In the genomic region with DNA sequence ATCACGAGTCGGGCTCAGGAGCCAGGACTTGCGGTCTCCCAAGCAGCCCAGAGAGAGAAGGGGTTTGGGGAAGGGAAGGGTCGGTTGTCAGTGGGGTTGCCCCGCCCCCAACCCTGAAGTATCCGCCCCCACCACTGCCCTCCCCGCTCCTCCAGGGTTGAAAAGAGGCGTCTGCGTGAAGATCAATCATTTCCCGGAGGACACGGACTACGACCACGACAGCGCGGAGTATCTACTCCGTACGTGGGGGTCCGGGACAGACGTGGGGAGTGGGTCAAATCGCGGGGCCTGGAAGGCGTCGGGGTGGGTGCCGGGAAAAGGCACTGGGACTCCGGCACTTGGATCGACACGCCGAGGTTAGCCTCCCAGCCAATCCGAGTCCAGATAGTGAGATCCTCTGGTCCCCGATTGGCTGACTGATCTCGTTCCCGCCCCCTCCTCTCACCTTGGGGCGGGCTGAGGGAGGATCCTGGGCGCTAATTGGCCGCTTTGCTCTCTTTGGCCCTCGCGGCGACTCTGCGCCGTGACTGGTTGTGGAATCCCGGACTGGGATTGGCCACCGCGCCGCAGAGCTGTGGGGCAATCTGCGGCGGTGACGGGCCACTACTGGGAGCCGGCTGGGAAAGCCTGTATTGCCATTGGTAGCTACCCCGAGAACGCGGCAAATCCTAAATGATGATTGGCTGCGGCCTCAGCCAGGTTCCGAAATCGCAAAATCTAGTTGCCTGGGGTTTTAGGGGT, we compare ENCODE assay signal across 8 cellular contexts. TPM values are rescaled to one million over a fixed set of nuclear protein-coding genes. Genes with fewer than 3 reads are reported as not detected.
DNase-seq lines count a peak whose midpoint lies in the region; ATAC-seq and TF ChIP-seq lines count a peak whose summit lies in the region.

No MANE protein-coding gene starts in this region.

- H3K4me2 ChIP-seq in BLaER1 treated with 17β-estradiol and CSF1 and Interleukin-3, amounts not matched to agents 10 nM and 100 nM, result peak overlapping the region; percentile 35 to 78 (median 51)
- H3K4me2 ChIP-seq in OCI-LY3 (ENCODE audit: low read length), result 0 out of 2 replicates have a peak overlapping the region, but pooled peaks have one; percentile 14

- intact Hi-C loops in sigmoid colon (cut with DNase I), result loop anchor here (5.0 kb wide), 2 partner anchors 96 to 124 kb away; a partner anchor contains a TSS

- peak overlapping the region; percentile 96 for H2AFZ ChIP-seq in OCI-LY3 (ENCODE audit: low read depth, low read length)

- no peaks in the 10 kb centered on the region for H4K20me1 ChIP-seq in BLaER1 treated with 17β-estradiol and CSF1 and Interleukin-3, amounts not matched to agents 10 nM and 100 nM
- no peaks in the 10 kb centered on the region for H4K20me1 ChIP-seq in OCI-LY3 (ENCODE audit: insufficient read depth, low read length)

- ATAC-seq in GM18909 (IDR thresholded peaks at IDR 0.05; ENCODE audit: poor library complexity, unreplicated experiment) (no peak), HG02885 (IDR thresholded peaks at IDR 0.05; ENCODE audit: poor library complexity, unreplicated experiment) (no peak)

- DNase-seq in astrocyte of the spinal cord (ENCODE audit: low read depth, low spot score) (peak; percentile 87), iPS DF 4.7 (ENCODE audit: extremely low read depth, low spot score) (peak; percentile 93), sigmoid colon (no peak), GM19240 (ENCODE audit: insufficient read length, low spot score) (no peak)

- no peak overlapping the region for H3K4me3 ChIP-seq in BLaER1 treated with 17β-estradiol and CSF1 and Interleukin-3, amounts not matched to agents 10 nM and 100 nM
- H3K4me3 ChIP-seq in OCI-LY3 (ENCODE audit: low read length), result no peak overlapping the region
- H3K4me3 ChIP-seq in astrocyte of the spinal cord (ENCODE audit: low read depth, low read length), result peak overlapping the region; percentile 20
- peak overlapping the region in 3 of 4 donors; percentile 13 to 38 (median 21) for H3K4me3 ChIP-seq in sigmoid colon

- H3K79me2 ChIP-seq in OCI-LY3 (ENCODE audit: low read length), result no peaks in the 10 kb centered on the region

- no peak overlapping the region for H3K9ac ChIP-seq in BLaER1 treated with 17β-estradiol and CSF1 and Interleukin-3, amounts not matched to agents 10 nM and 100 nM
- no peak overlapping the region for H3K9ac ChIP-seq in OCI-LY3 (ENCODE audit: low read length)

- TF ChIP-seq POLR2A in sigmoid colon (IDR thresholded peaks at IDR 0.05), result no peak

- TF ChIP-seq EP300 in sigmoid colon (IDR thresholded peaks at IDR 0.05), result no peak

- peaks cover 33 to 47% (median 42%) of the 10 kb centered on the region in 10 experiments for H3K4me1 ChIP-seq in BLaER1 treated with 17β-estradiol and CSF1 and Interleukin-3, amounts not matched to agents 10 nM and 100 nM
- H3K4me1 ChIP-seq in OCI-LY3 (ENCODE audit: low read length) (no peaks in the 10 kb centered on the region), sigmoid colon (peaks cover 0 to 35% (median 26%) of the 10 kb centered on the region in 4 donors)

- H3K27me3 ChIP-seq in BLaER1 treated with 17β-estradiol and CSF1 and Interleukin-3, amounts not matched to agents 10 nM and 100 nM, result peaks cover 4 to 35% (median 34%) of the 10 kb centered on the region in 11 experiments; a peak in 20 of 22 replicates
- H3K27me3 ChIP-seq in OCI-LY3 (ENCODE audit: low read depth, low read length), result no peaks in the 10 kb centered on the region
- peaks cover 36 to 84% (median 68%) of the 10 kb centered on the region in 3 donors for H3K27me3 ChIP-seq in sigmoid colon

- H3K9me3 ChIP-seq in BLaER1 treated with 17β-estradiol and CSF1 and Interleukin-3, amounts not matched to agents 10 nM and 100 nM (replicated peaks in 1 of 11), result peaks cover 0 to 6% (median 0%) of the 10 kb centered on the region in 11 experiments; a peak in 1 of 22 replicates
- H3K9me3 ChIP-seq in OCI-LY3 (ENCODE audit: insufficient read depth, low read length) (0 out of 2 replicates have a peak, but pooled peaks cover 7% of the 10 kb centered on the region), sigmoid colon (no peaks in the 10 kb centered on the region)

- no peaks in the 10 kb centered on the region for H3K36me3 ChIP-seq in BLaER1 treated with 17β-estradiol and CSF1 and Interleukin-3, amounts not matched to agents 10 nM and 100 nM
- H3K36me3 ChIP-seq in OCI-LY3 (replicated peaks; ENCODE audit: low read depth, low read length), result no peaks in the 10 kb centered on the region
- H3K36me3 ChIP-seq in sigmoid colon, result no peaks in the 10 kb centered on the region

- peak overlapping the region in 5 of 11 experiments; percentile 21 to 51 (median 35); a peak in 6 of 22 replicates for H3K27ac ChIP-seq in BLaER1 treated with 17β-estradiol and CSF1 and Interleukin-3, amounts not matched to agents 10 nM and 100 nM
- no peak overlapping the region for H3K27ac ChIP-seq in OCI-LY3 (ENCODE audit: low read length)
- H3K27ac ChIP-seq in sigmoid colon, result no peak overlapping the region

- WGBS in sigmoid colon, 2 donors, result 6 to 31% methylated on average over 54 of the region's 54 CpGs

- TF ChIP-seq CTCF in OCI-LY3 (IDR thresholded peaks at IDR 0.05; ENCODE audit: low read depth, low read length) (no peak), astrocyte of the spinal cord (IDR thresholded peaks at IDR 0.05; ENCODE audit: low read depth, low read length) (no peak), sigmoid colon (IDR thresholded peaks at IDR 0.05) (no peak)

- in situ Hi-C loops in astrocyte of the spinal cord (cut with HindIII; ENCODE audit: low sequenced_read_pairs), result no loop called here

RNA-seq across cellular contexts. Expression of a gene that starts 13.3 kb away (rescaled TPM):
- not detected for total RNA-seq in sigmoid colon
- not detected for polyA plus RNA-seq in sigmoid colon

RNA-seq across cellular contexts. Expression of a gene that starts 15.4 kb away (rescaled TPM):
- under 1 TPM in 1 of 4 donors, not detected in 3; under 0.01 TPM for total RNA-seq in sigmoid colon
- polyA plus RNA-seq in sigmoid colon, result under 1 TPM in 1 of 3 donors, not detected in 2; 0.03 TPM

Comparison
In these comparisons a context has a peak if more than half of its experiments do, and no peak if none do; other contexts are left out.
1. H3K4me3 ChIP-seq: peak in astrocyte of the spinal cord (single experiment) and sigmoid colon (3 of 4); none in BLaER1 treated with 17β-estradiol and CSF1 and Interleukin-3, amounts not matched to agents 10 nM and 100 nM (0 of 10) and OCI-LY3 (single experiment).
2. DNase-seq: peak in astrocyte of the spinal cord (single experiment) and iPS DF 4.7 (single experiment); none in sigmoid colon (single experiment) and GM19240 (single experiment).